Comparison of ENCODE assay signal across 11 cellular contexts in genomic region chr11:74696932-74697687, GRCh38. TPM values are rescaled to one million over a fixed set of nuclear protein-coding genes. Genes with fewer than 3 reads are reported as not detected.
DNase-seq lines count a peak whose midpoint lies in the region; ATAC-seq, FAIRE-seq and TF ChIP-seq lines count a peak whose summit lies in the region.
"Had no signal": no experiment of that assay in that cellular context is flagged by ENCODE, and none has a peak within 500 bp of the region (broad histone marks: within the 10 kb centered on the region; RNA-seq: fewer than 3 reads in every experiment).

No MANE protein-coding gene starts in this region.

- CTCF ChIA-PET in HepG2 (lab: Yijun Ruan, JAX; ENCODE audit: low intra/inter-chr PET ratio, low total read pairs), result no interaction called here

- H2AFZ ChIP-seq in H9 (ENCODE audit: low read length), result no peak overlapping the region
- H2AFZ ChIP-seq in HepG2 (ENCODE audit: low read length), result no peak overlapping the region

- no peak overlapping the region for H3K18ac ChIP-seq in H9 (ENCODE audit: insufficient read length, low read depth, low read length)

- no peak overlapping the region for H2BK12ac ChIP-seq in H9 (ENCODE audit: insufficient read length, low read depth, low read length)

- no peak overlapping the region for H3K27ac ChIP-seq in H9 (ENCODE audit: insufficient read length, low read depth, low read length)
- no peak overlapping the region for H3K27ac ChIP-seq in HepG2 (ENCODE audit: extremely low read length, insufficient read depth, low read length)

- no peak overlapping the region for H4K91ac ChIP-seq in H9 (ENCODE audit: insufficient read length, low read depth, low read length)

- no peak overlapping the region for H3K14ac ChIP-seq in H9 (ENCODE audit: insufficient read depth, low read length)

- H4K20me1 ChIP-seq in H9 (ENCODE audit: control insufficient read depth, insufficient read depth, insufficient read length) (no peaks in the 10 kb centered on the region), HepG2 (ENCODE audit: insufficient read depth, low read length) (no peaks in the 10 kb centered on the region)

- no peak for TF ChIP-seq POLR2A in HepG2 (IDR thresholded peaks at IDR 0.05; ENCODE audit: insufficient read depth in 1 of 2, low read depth in 2 of 2, low read length in 2 of 2)

- no peak overlapping the region for H2BK5ac ChIP-seq in H9 (ENCODE audit: insufficient read length, low read length)

- H3K79me1 ChIP-seq in H9 (ENCODE audit: insufficient read depth, low read depth, low read length, poor library complexity, severe bottlenecking), result no peaks in the 10 kb centered on the region

- H3K36me3 Mint-ChIP-seq in H9 (ENCODE audit: insufficient read depth in 1 of 3, low read depth in 3 of 3), result no peaks in the 10 kb centered on the region; a peak in 1 of 7 replicates
- no peaks in the 10 kb centered on the region for H3K36me3 Mint-ChIP-seq in endothelial cell (ENCODE audit: low read depth, unreplicated experiment)
- H3K36me3 Mint-ChIP-seq in stimulated activated memory B cell treated with anti-CD40 and anti-IgM and Interleukin-4, amounts not matched to agents 10 μg/mL and 1 μg/mL and 100 μg/mL, for 72 hours, result no peaks in the 10 kb centered on the region
- H3K36me3 Mint-ChIP-seq: activated CD8-positive, alpha-beta memory T cell treated with anti-CD3 and anti-CD28 coated beads, Interleukin-2, amount 10 ng/mL, durations not matched to agents 7 days and 5 days had no signal

- no peak overlapping the region for H3K27ac Mint-ChIP-seq in H9
- peak overlapping the region; percentile 74 for H3K27ac Mint-ChIP-seq in endothelial cell (ENCODE audit: unreplicated experiment)
- H3K27ac Mint-ChIP-seq in stimulated activated memory B cell treated with anti-CD40 and anti-IgM and Interleukin-4, amounts not matched to agents 10 μg/mL and 1 μg/mL and 100 μg/mL, for 72 hours, result no peak overlapping the region
- H3K27ac Mint-ChIP-seq: activated CD8-positive, alpha-beta memory T cell treated with anti-CD3 and anti-CD28 coated beads, Interleukin-2, amount 10 ng/mL, durations not matched to agents 7 days and 5 days had no signal

- no peak overlapping the region for H3K4ac ChIP-seq in H9 (ENCODE audit: low read depth, low read length)

- no peak overlapping the region for H2BK15ac ChIP-seq in H9 (ENCODE audit: low read depth, low read length)

- peak; percentile 66 for ATAC-seq in HepG2
- no peak for ATAC-seq in stimulated activated memory B cell treated with anti-CD40 and anti-IgM and Interleukin-4, amounts not matched to agents 10 μg/mL and 1 μg/mL and 100 μg/mL, for 72 hours
- ATAC-seq in HG03460 (IDR thresholded peaks at IDR 0.05; ENCODE audit: unreplicated experiment), result no peak
- no peak for ATAC-seq in GM18858 (IDR thresholded peaks at IDR 0.05; ENCODE audit: unreplicated experiment)
- ATAC-seq: activated CD8-positive, alpha-beta memory T cell treated with anti-CD3 and anti-CD28 coated beads, Interleukin-2, amount 10 ng/mL, durations not matched to agents 7 days and 5 days had no signal

- no peak overlapping the region for H4K5ac ChIP-seq in H9 (ENCODE audit: insufficient read length, low read depth, low read length)

- no peaks in the 10 kb centered on the region for H3K79me2 ChIP-seq in H9 (ENCODE audit: insufficient read depth, low read length)
- H3K79me2 ChIP-seq in HepG2 (ENCODE audit: insufficient read depth, low read length), result no peaks in the 10 kb centered on the region

- DNase-seq in H9 (peak; percentile 48), endothelial cell (ENCODE audit: low spot score) (peak; percentile 41), HepG2 (ENCODE audit: low spot score) (peak; percentile 26), T-helper 2 cell (no peak), inferior parietal cortex (ENCODE audit: extremely low spot score) (no peak)
- DNase-seq: activated CD8-positive, alpha-beta memory T cell treated with anti-CD3 and anti-CD28 coated beads, Interleukin-2, amount 10 ng/mL, durations not matched to agents 7 days and 5 days; midbrain had no signal

- H3K4me2 ChIP-seq in H9 (ENCODE audit: insufficient read depth, insufficient read length, low read length), result peak overlapping the region; percentile 20
- peak overlapping the region; percentile 82 for H3K4me2 ChIP-seq in HepG2 (ENCODE audit: low read depth, low read length)

- H3K23me2 ChIP-seq in H9 (ENCODE audit: insufficient read length, low read depth, low read length, poor library complexity, severe bottlenecking), result no peaks in the 10 kb centered on the region

- H3K36me3 ChIP-seq in HepG2 (replicated peaks in 1 of 2; ENCODE audit: control insufficient read depth in 1 of 2, insufficient read depth in 2 of 2, low read length in 2 of 2), result no peaks in the 10 kb centered on the region

- H3K23ac ChIP-seq in H9 (ENCODE audit: insufficient read length, low read depth, low read length), result no peak overlapping the region

- no TSS peak for BruUV-seq in HepG2 (replicated peaks; lab: Mats Ljungman, UMichigan)

- no peak overlapping the region for H2AK5ac ChIP-seq in H9 (ENCODE audit: insufficient read length, low read length)

- H2BK120ac ChIP-seq in H9 (ENCODE audit: low read depth, low read length, poor library complexity, severe bottlenecking), result no peak overlapping the region

- no peak for TF ChIP-seq CTCF in H9 (conservative IDR thresholded peaks at IDR 0.05)
- no peak for TF ChIP-seq CTCF in endothelial cell (IDR thresholded peaks at IDR 0.05; ENCODE audit: unreplicated experiment)
- no peak for TF ChIP-seq CTCF in HepG2 (CRISPR knock-in tag; IDR thresholded peaks at IDR 0.05)

- no peak overlapping the region for H2BK20ac ChIP-seq in H9 (ENCODE audit: low read depth, low read length, poor library complexity, severe bottlenecking)

- H3K4me3 ChIP-seq in HepG2 (replicated peaks in 1 of 3; ENCODE audit: insufficient read depth in 1 of 3, low read depth in 2 of 3, low read length in 3 of 3), result peak overlapping the region; percentile 50 to 69 (median 55)

- H3K9me3 ChIP-seq in H9 (ENCODE audit: control insufficient read depth, low read depth, low read length) (no peaks in the 10 kb centered on the region), HepG2 (ENCODE audit: low read length) (no peaks in the 10 kb centered on the region)

- no peak overlapping the region for H3K9ac ChIP-seq in H9 (ENCODE audit: extremely low read depth, insufficient read length, low read length)
- H3K9ac ChIP-seq in HepG2 (ENCODE audit: insufficient read depth, low read depth, low read length), result peak overlapping the region; percentile 41; the same call in 1 of the 2 replicates

- no peak overlapping the region for H3T11ph ChIP-seq in H9 (ENCODE audit: low read length)

- H3K4me3 Mint-ChIP-seq in H9, result peak overlapping the region in 1 of 2 experiments; percentile 28; a peak in 2 of 5 replicates
- H3K4me3 Mint-ChIP-seq in endothelial cell (ENCODE audit: unreplicated experiment), result peak overlapping the region; percentile 42
- H3K4me3 Mint-ChIP-seq in stimulated activated memory B cell treated with anti-CD40 and anti-IgM and Interleukin-4, amounts not matched to agents 10 μg/mL and 1 μg/mL and 100 μg/mL, for 72 hours, result peak overlapping the region; percentile 42
- H3K4me3 Mint-ChIP-seq: activated CD8-positive, alpha-beta memory T cell treated with anti-CD3 and anti-CD28 coated beads, Interleukin-2, amount 10 ng/mL, durations not matched to agents 7 days and 5 days had no signal

- no peaks in the 10 kb centered on the region for H3K9me3 Mint-ChIP-seq in H9
- no peaks in the 10 kb centered on the region for H3K9me3 Mint-ChIP-seq in endothelial cell (ENCODE audit: unreplicated experiment)
- no peaks in the 10 kb centered on the region for H3K9me3 Mint-ChIP-seq in stimulated activated memory B cell treated with anti-CD40 and anti-IgM and Interleukin-4, amounts not matched to agents 10 μg/mL and 1 μg/mL and 100 μg/mL, for 72 hours

- H3K4me1 ChIP-seq in H9 (ENCODE audit: insufficient read depth, low read length) (peaks cover 6% of the 10 kb centered on the region; the same call in 1 of the 2 replicates), HepG2 (ENCODE audit: insufficient read depth, low read length) (peaks cover 26% of the 10 kb centered on the region)

- WGBS in H9 (ENCODE audit: extremely low coverage, insufficient read length, low lambda C conversion rate), result no CpG with 5 or more reads among the region's 16 CpGs
- 1% methylated on average over 16 of the region's 16 CpGs for WGBS in HepG2 (ENCODE audit: low lambda C conversion rate)

- intact Hi-C loops in HepG2 (cut with micrococcal nuclease; ENCODE audit: unreplicated experiment), result loop anchor here (1.0 kb wide), 1 partner anchor 173 kb away; no protein-coding TSS in a partner anchor

- in situ Hi-C loops in HepG2 (cut with HindIII; ENCODE audit: extremely low pct_ligation_motif_present, low pct_unique_long_range_greater_than_20kb), result no loop called here

- POLR2A ChIA-PET in HepG2 (lab: Yijun Ruan, JAX), result interaction anchor here (0.6 to 1.2 kb wide), 2 partner anchors 29 to 37 kb away, joined by 3 read pairs; no protein-coding TSS in a partner anchor

- no peak overlapping the region for H3K56ac ChIP-seq in H9 (ENCODE audit: insufficient read length, low read depth, low read length)

- peaks cover 3% of the 10 kb centered on the region; the same call in 1 of the 2 replicates for H3K27me3 Mint-ChIP-seq in H9 (ENCODE audit: low read depth)
- peaks cover 8% of the 10 kb centered on the region for H3K27me3 Mint-ChIP-seq in endothelial cell (ENCODE audit: unreplicated experiment)
- H3K27me3 Mint-ChIP-seq in stimulated activated memory B cell treated with anti-CD40 and anti-IgM and Interleukin-4, amounts not matched to agents 10 μg/mL and 1 μg/mL and 100 μg/mL, for 72 hours, result peaks cover 41% of the 10 kb centered on the region

- H3K4me1 Mint-ChIP-seq in H9, result peaks cover 13 to 25% of the 10 kb centered on the region in 2 experiments
- H3K4me1 Mint-ChIP-seq in endothelial cell (ENCODE audit: unreplicated experiment), result peaks cover 27% of the 10 kb centered on the region
- peaks cover 9% of the 10 kb centered on the region for H3K4me1 Mint-ChIP-seq in stimulated activated memory B cell treated with anti-CD40 and anti-IgM and Interleukin-4, amounts not matched to agents 10 μg/mL and 1 μg/mL and 100 μg/mL, for 72 hours

- FAIRE-seq in HepG2 (lab: Jason Lieb, UNC), result no peak

- H4K8ac ChIP-seq in H9 (replicated peaks; ENCODE audit: insufficient read length, low read depth, low read length), result no peak overlapping the region

- TF ChIP-seq EP300 in HepG2 (IDR thresholded peaks at IDR 0.05; ENCODE audit: low read depth in 2 of 2, low read length in 2 of 2) (no peak), HepG2 (CRISPR knock-in tag; IDR thresholded peaks at IDR 0.05; ENCODE audit: borderline replicate concordance) (no peak)

- TF ChIP-seq RAD21 in HepG2 (CRISPR knock-in tag; IDR thresholded peaks at IDR 0.05), result no peak

- H3K27me3 ChIP-seq in H9 (ENCODE audit: insufficient read depth, low read length), result no peaks in the 10 kb centered on the region
- H3K27me3 ChIP-seq in HepG2 (ENCODE audit: control insufficient read depth in 1 of 2, insufficient read depth in 2 of 2, low read length in 2 of 2), result peaks cover 0 to 21% of the 10 kb centered on the region in 2 experiments; a peak in 3 of 5 replicates

RNA-seq across cellular contexts. Expression of gene CHRDL2, which starts 34.1 kb away (rescaled TPM):
- total RNA-seq in H9 (2021) (0.33 and 0.39 TPM in 2 replicates), endothelial cell (ENCODE audit: unreplicated experiment) (0.21 TPM), HepG2 (2016; rRNA removed; fragmentation: Illumina TruSeq; extraction: Trizol) (not detected in 2 replicates)
- total RNA-seq in HepG2 (2016; cell fraction: cytosol; rRNA removed; fragmentation: Illumina TruSeq; extraction: Trizol; ENCODE audit: low read depth), result not detected in 2 replicates
- total RNA-seq in HepG2 (2016; cell fraction: insoluble cytoplasmic fraction; rRNA removed; fragmentation: Illumina TruSeq; extraction: Trizol), result not detected in 2 replicates
- not detected in 2 replicates for total RNA-seq in HepG2 (2016; cell fraction: membrane; rRNA removed; fragmentation: Illumina TruSeq; extraction: Trizol)
- total RNA-seq in HepG2 (2016; cell fraction: nucleus; rRNA removed; fragmentation: Illumina TruSeq; extraction: Trizol), result not detected in 2 replicates
- 0.04 TPM in 1 of 2 replicates, not detected in the other for polyA plus RNA-seq in HepG2 (2011; rRNA removed)
- 0.07 TPM in 1 of 2 replicates, not detected in the other for polyA plus RNA-seq in HepG2 (2011; cell fraction: cytosol; rRNA removed)
- polyA plus RNA-seq in HepG2 (2011; cell fraction: nucleus; rRNA removed), result 0.16 and 0.34 TPM in 2 replicates
- polyA plus RNA-seq in HepG2 (2012), result 0.17 and 1.2 TPM in 2 replicates
- 0.20 and 0.28 TPM in 2 replicates for polyA plus RNA-seq in HepG2 (2016; cell fraction: cytosol; fragmentation: Illumina TruSeq; extraction: Trizol; ENCODE audit: low read depth)
- polyA plus RNA-seq in HepG2 (2016; cell fraction: insoluble cytoplasmic fraction; fragmentation: Illumina TruSeq; extraction: Trizol; ENCODE audit: low read depth), result 0.41 TPM in 1 of 2 replicates, not detected in the other
- polyA plus RNA-seq in HepG2 (2016; cell fraction: membrane; fragmentation: Illumina TruSeq; extraction: Trizol; ENCODE audit: low read depth), result 0.17 TPM in 1 of 2 replicates, not detected in the other
- 0.27 and 0.37 TPM in 2 replicates for polyA plus RNA-seq in HepG2 (2016; cell fraction: nucleus; fragmentation: Illumina TruSeq; extraction: Trizol; ENCODE audit: insufficient read depth, low read depth)
- polyA minus RNA-seq in HepG2 (2011; rRNA and poly(A)+ RNA removed; ENCODE audit: low replicate concordance), result 0.20 and 1.1 TPM in 2 replicates
- not detected in 2 replicates for polyA minus RNA-seq in HepG2 (2011; cell fraction: cytosol; rRNA and poly(A)+ RNA removed)
- polyA minus RNA-seq in HepG2 (2011; cell fraction: nucleus; rRNA and poly(A)+ RNA removed), result not detected in 2 replicates
- total RNA-seq: activated CD8-positive, alpha-beta memory T cell treated with anti-CD3 and anti-CD28 coated beads, Interleukin-2, amount 10 ng/mL, durations not matched to agents 7 days and 5 days; NCI-H460 had no signal

RNA-seq across cellular contexts. Expression of gene RNF169, which starts 51.5 kb away (rescaled TPM):
- total RNA-seq in H9 (2021) (13.0 TPM in 2 replicates), endothelial cell (ENCODE audit: unreplicated experiment) (16.8 TPM), HepG2 (2016; rRNA removed; fragmentation: Illumina TruSeq; extraction: Trizol) (14.2 and 17.0 TPM in 2 replicates)
- total RNA-seq in HepG2 (2016; cell fraction: cytosol; rRNA removed; fragmentation: Illumina TruSeq; extraction: Trizol; ENCODE audit: low read depth), result 1.6 and 1.9 TPM in 2 replicates
- total RNA-seq in HepG2 (2016; cell fraction: insoluble cytoplasmic fraction; rRNA removed; fragmentation: Illumina TruSeq; extraction: Trizol), result 14.0 and 15.8 TPM in 2 replicates
- total RNA-seq in HepG2 (2016; cell fraction: membrane; rRNA removed; fragmentation: Illumina TruSeq; extraction: Trizol), result 6.1 and 6.8 TPM in 2 replicates
- total RNA-seq in HepG2 (2016; cell fraction: nucleus; rRNA removed; fragmentation: Illumina TruSeq; extraction: Trizol), result 19.7 and 21.7 TPM in 2 replicates
- 4.8 and 5.3 TPM in 2 replicates for polyA plus RNA-seq in HepG2 (2011; rRNA removed)
- 2.3 and 3.3 TPM in 2 replicates for polyA plus RNA-seq in HepG2 (2011; cell fraction: cytosol; rRNA removed)
- 6.3 and 7.5 TPM in 2 replicates for polyA plus RNA-seq in HepG2 (2011; cell fraction: nucleus; rRNA removed)
- 5.4 and 6.4 TPM in 2 replicates for polyA plus RNA-seq in HepG2 (2012)
- polyA plus RNA-seq in HepG2 (2016; cell fraction: cytosol; fragmentation: Illumina TruSeq; extraction: Trizol; ENCODE audit: low read depth), result 0.20 and 0.22 TPM in 2 replicates
- 6.0 and 6.8 TPM in 2 replicates for polyA plus RNA-seq in HepG2 (2016; cell fraction: insoluble cytoplasmic fraction; fragmentation: Illumina TruSeq; extraction: Trizol; ENCODE audit: low read depth)
- 0.93 and 1.1 TPM in 2 replicates for polyA plus RNA-seq in HepG2 (2016; cell fraction: membrane; fragmentation: Illumina TruSeq; extraction: Trizol; ENCODE audit: low read depth)
- polyA plus RNA-seq in HepG2 (2016; cell fraction: nucleus; fragmentation: Illumina TruSeq; extraction: Trizol; ENCODE audit: insufficient read depth, low read depth), result 13.1 and 13.4 TPM in 2 replicates
- polyA minus RNA-seq in HepG2 (2011; rRNA and poly(A)+ RNA removed; ENCODE audit: low replicate concordance), result 15.7 and 33.2 TPM in 2 replicates
- 12.7 and 13.5 TPM in 2 replicates for polyA minus RNA-seq in HepG2 (2011; cell fraction: cytosol; rRNA and poly(A)+ RNA removed)
- 43.4 and 50.1 TPM in 2 replicates for polyA minus RNA-seq in HepG2 (2011; cell fraction: nucleus; rRNA and poly(A)+ RNA removed)

Comparison
In these comparisons a context has a peak if more than half of its experiments do, and no peak if none do; other contexts are left out.
1. DNase-seq: peak in H9 (single experiment), endothelial cell (single experiment) and HepG2 (single experiment); none in T-helper 2 cell (0 of 5) and inferior parietal cortex (single experiment).